8 cellular contexts compared by ENCODE assay signal in genomic region chr15:40069178-40070165, GRCh38. TPM values are rescaled to one million over a fixed set of nuclear protein-coding genes. Genes with fewer than 3 reads are reported as not detected.
DNase-seq lines count a peak whose midpoint lies in the region; ATAC-seq and TF ChIP-seq lines count a peak whose summit lies in the region.

No MANE protein-coding gene starts in this region.

- dilution Hi-C loops in mammary epithelial cell (cut with HindIII; ENCODE audit: low sequenced_read_pairs): no loop called here

- no peaks in the 10 kb centered on the region for H3K9me3 Mint-ChIP-seq in activated naive CD8-positive, alpha-beta T cell treated with anti-CD3 and anti-CD28 coated beads, Interleukin-2, amount 50 U/mL, for 24 hours

- no peaks in the 10 kb centered on the region for H3K36me3 Mint-ChIP-seq in activated naive CD8-positive, alpha-beta T cell treated with anti-CD3 and anti-CD28 coated beads, Interleukin-2, amount 50 U/mL, for 24 hours (ENCODE audit: low read depth)

- no TSS peak for BruUV-seq in mammary epithelial cell (replicated peaks; lab: Mats Ljungman, UMichigan)

- peak overlapping the region; percentile 34 for H3K4me2 ChIP-seq in mammary epithelial cell (ENCODE audit: insufficient read depth, low read depth, low read length)

- intact Hi-C loops in mammary epithelial cell (cut with micrococcal nuclease): no loop called here

- peak overlapping the region; percentile 70 for H2AFZ ChIP-seq in mammary epithelial cell (ENCODE audit: low read depth, low read length)

- H3K4me1 Mint-ChIP-seq in activated naive CD8-positive, alpha-beta T cell treated with anti-CD3 and anti-CD28 coated beads, Interleukin-2, amount 50 U/mL, for 24 hours: peaks cover 24% of the 10 kb centered on the region

- no peak overlapping the region for H3K27ac Mint-ChIP-seq in activated naive CD8-positive, alpha-beta T cell treated with anti-CD3 and anti-CD28 coated beads, Interleukin-2, amount 50 U/mL, for 24 hours

- peak; percentile 91 for DNase-seq in NCI-H2171 (lab: John Stamatoyannopoulos, UW)
- DNase-seq in mammary epithelial cell: peak; percentile 39
- peak; percentile 100 for DNase-seq in left lobe of liver (ENCODE audit: low spot score)
- DNase-seq in stromal cell of bone marrow (ENCODE audit: low read depth): peak; percentile 60
- no peak for DNase-seq in NOMO-1 treated with DMSO at 0.1 percent for 48 hours (lab: John Stamatoyannopoulos, UW; ENCODE audit: unreplicated experiment)
- DNase-seq in activated naive CD8-positive, alpha-beta T cell treated with anti-CD3 and anti-CD28 coated beads, Interleukin-2, amount 50 U/mL, for 24 hours: no peak

- H3K27ac ChIP-seq in mammary epithelial cell (ENCODE audit: insufficient read depth, low read depth, low read length): no peak overlapping the region

- H3K9ac ChIP-seq in mammary epithelial cell (ENCODE audit: insufficient read depth, low read length): no peak overlapping the region

- TF ChIP-seq CTCF in mammary epithelial cell (conservative IDR thresholded peaks at IDR 0.05 in 1 of 2, IDR thresholded peaks at IDR 0.05 in 1 of 2; ENCODE audit: extremely low read depth in 1 of 2, insufficient read depth in 1 of 2, low read depth in 1 of 2, low read length in 2 of 2): no peak

- H3K9me3 ChIP-seq in mammary epithelial cell (replicated peaks; ENCODE audit: insufficient read depth, low read length): no peaks in the 10 kb centered on the region

- peaks cover 21% of the 10 kb centered on the region for H3K4me1 ChIP-seq in mammary epithelial cell (ENCODE audit: insufficient read depth, low read length)

- in situ Hi-C loops in mammary epithelial cell (cut with MboI; ENCODE audit: low sequenced_read_pairs in 2 of 2): no loop called here

- no peaks in the 10 kb centered on the region for H4K20me1 ChIP-seq in mammary epithelial cell (ENCODE audit: insufficient read depth, low read length)

- 21% methylated on average over 19 of the region's 32 CpGs for WGBS in mammary epithelial cell (ENCODE audit: low coverage, missing lambda C conversion rate)

- peaks cover 2% of the 10 kb centered on the region for H3K27me3 Mint-ChIP-seq in activated naive CD8-positive, alpha-beta T cell treated with anti-CD3 and anti-CD28 coated beads, Interleukin-2, amount 50 U/mL, for 24 hours

- H3K79me2 ChIP-seq in mammary epithelial cell (ENCODE audit: insufficient read depth, low read length): no peaks in the 10 kb centered on the region

- H3K4me3 Mint-ChIP-seq in activated naive CD8-positive, alpha-beta T cell treated with anti-CD3 and anti-CD28 coated beads, Interleukin-2, amount 50 U/mL, for 24 hours: no peak overlapping the region

- H3K4me3 ChIP-seq in mammary epithelial cell (replicated peaks in 1 of 3; ENCODE audit: insufficient read depth in 1 of 3, low read depth in 2 of 3, low read length in 3 of 3): no peak overlapping the region

- ATAC-seq in GM18502 (IDR thresholded peaks at IDR 0.05; ENCODE audit: poor library complexity, unreplicated experiment): peak; percentile 69
- peak; percentile 73 for ATAC-seq in HG02943 (IDR thresholded peaks at IDR 0.05; ENCODE audit: low read depth, unreplicated experiment)
- ATAC-seq in left lobe of liver: peak; percentile 97
- no peak for ATAC-seq in activated naive CD8-positive, alpha-beta T cell treated with anti-CD3 and anti-CD28 coated beads, Interleukin-2, amount 50 U/mL, for 24 hours

- no peaks in the 10 kb centered on the region for H3K36me3 ChIP-seq in mammary epithelial cell (ENCODE audit: insufficient read depth, low read length)

- peaks cover 2% of the 10 kb centered on the region for H3K27me3 ChIP-seq in mammary epithelial cell (ENCODE audit: insufficient read depth, low read length)

- CTCF ChIA-PET in mammary epithelial cell (lab: Charles Lee; ENCODE audit: low non-redundant PET): no interaction called here

RNA-seq across cellular contexts. Expression of gene SRP14, which starts 30.5 kb away (rescaled TPM):
- total RNA-seq in mammary epithelial cell (100 to 1,000 TPM in 1 of 2 donors, 10 to 100 TPM in 1; 85.7 to 148 TPM), left lobe of liver (56.8 TPM)
- polyA plus RNA-seq in mammary epithelial cell: 231 TPM
- polyA minus RNA-seq in mammary epithelial cell: 50.4 TPM

RNA-seq across cellular contexts. Expression of gene BMF, which starts 39.2 kb away (rescaled TPM):
- total RNA-seq in mammary epithelial cell (1 to 10 TPM; 1.5 to 2.2 TPM), left lobe of liver (3.3 TPM)
- polyA plus RNA-seq in mammary epithelial cell: 0.22 TPM
- polyA minus RNA-seq in mammary epithelial cell: not detected

Comparison
In these comparisons a context has a peak if more than half of its experiments do, and no peak if none do; other contexts are left out.
1. DNase-seq: peak in NCI-H2171 (single experiment), mammary epithelial cell (single experiment), left lobe of liver (single experiment) and stromal cell of bone marrow (single experiment); none in NOMO-1 treated with DMSO at 0.1 percent for 48 hours (single experiment) and activated naive CD8-positive, alpha-beta T cell treated with anti-CD3 and anti-CD28 coated beads, Interleukin-2, amount 50 U/mL, for 24 hours (single experiment).